Comparison of ENCODE assay signal across 8 cellular contexts in genomic region chr1:3910769-3911520, GRCh38. TPM values are rescaled to one million over a fixed set of nuclear protein-coding genes. Genes with fewer than 3 reads are reported as not detected.
A peak's percentile ranks its signal among the peaks of the same experiment; 100 is the strongest.
DNase-seq lines count a peak whose midpoint lies in the region; ATAC-seq and TF ChIP-seq lines count a peak whose summit lies in the region.

No MANE protein-coding gene starts in this region.

- no peak overlapping the region for H3K27ac ChIP-seq in neural progenitor cell
- H3K27ac ChIP-seq in stomach, result no peak overlapping the region

- peaks cover 12% of the 10 kb centered on the region for H3K27me3 Mint-ChIP-seq in neural progenitor cell (ENCODE audit: insufficient read depth, low read depth)

- no peak for TF ChIP-seq EP300 in stomach (IDR thresholded peaks at IDR 0.05)

- TF ChIP-seq POLR2A in stomach (IDR thresholded peaks at IDR 0.05), result no peak

- no peak overlapping the region for H3K9ac ChIP-seq in neural progenitor cell

- peak overlapping the region; percentile 58 for H3K4me2 ChIP-seq in neural progenitor cell

- no peaks in the 10 kb centered on the region for H4K20me1 ChIP-seq in neural progenitor cell (ENCODE audit: low read depth)

- intact Hi-C loops in stomach (cut with DNase I; ENCODE audit: low total_unique reads), result no loop called here

- WGBS in stomach, 5 donors, result 9 to 22% (median 12%) methylated on average over 6 to 33 of the region's 33 CpGs

- peak; percentile 49 for TF ChIP-seq CTCF in fibroblast of mammary gland (conservative IDR thresholded peaks at IDR 0.05; ENCODE audit: control insufficient read depth, insufficient read depth, low read depth, low read length)
- peak; percentile 85 for TF ChIP-seq CTCF in neural progenitor cell (IDR thresholded peaks at IDR 0.05)
- peak in 5 of 7 experiments; percentile 56 to 78 (median 65) for TF ChIP-seq CTCF in stomach (IDR thresholded peaks at IDR 0.05)

- no peaks in the 10 kb centered on the region for H3K36me3 ChIP-seq in neural progenitor cell
- no peaks in the 10 kb centered on the region for H3K36me3 ChIP-seq in stomach

- H3K36me3 Mint-ChIP-seq in neural progenitor cell, result no peaks in the 10 kb centered on the region

- ATAC-seq in HG03432 (IDR thresholded peaks at IDR 0.05; ENCODE audit: unreplicated experiment), result peak; percentile 62

- no peaks in the 10 kb centered on the region for H3K9me3 Mint-ChIP-seq in neural progenitor cell

- H3K9me3 ChIP-seq in neural progenitor cell (ENCODE audit: low read depth), result no peaks in the 10 kb centered on the region
- H3K9me3 ChIP-seq in stomach, result no peaks in the 10 kb centered on the region

- peaks cover 6% of the 10 kb centered on the region for H3K4me1 ChIP-seq in neural progenitor cell
- H3K4me1 ChIP-seq in stomach, result peaks cover 0 to 9% (median 8%) of the 10 kb centered on the region in 4 donors

- H3K79me2 ChIP-seq in neural progenitor cell (ENCODE audit: low read depth), result no peaks in the 10 kb centered on the region

- no peak overlapping the region for H3K27ac Mint-ChIP-seq in neural progenitor cell

- H3K4me1 Mint-ChIP-seq in neural progenitor cell, result peaks cover 49% of the 10 kb centered on the region

- H3F3A ChIP-seq in neural progenitor cell (ENCODE audit: low read depth), result no peaks in the 10 kb centered on the region

- H2AFZ ChIP-seq in neural progenitor cell (replicated peaks), result peak overlapping the region; percentile 81

- H3K27me3 ChIP-seq in neural progenitor cell (no peaks in the 10 kb centered on the region), stomach (peaks cover 0 to 51% (median 11%) of the 10 kb centered on the region in 3 donors)

- peak; percentile 77 for DNase-seq in DMS153 treated with DMSO at 0.1 percent for 48 hours (lab: John Stamatoyannopoulos, UW; ENCODE audit: unreplicated experiment)
- DNase-seq in NOMO-1 treated with dmso at 0.1 percent for 144 hours (lab: John Stamatoyannopoulos, UW; ENCODE audit: unreplicated experiment), result peak; percentile 25
- DNase-seq in activated T-cell treated with anti-CD3 and anti-CD28 coated beads, Interleukin-2, amount 50 U/mL, for 1 hour, result peak; percentile 80
- DNase-seq in fibroblast of mammary gland (ENCODE audit: low read depth), result peak; percentile 41
- peak; percentile 95 for DNase-seq in neural progenitor cell (ENCODE audit: low spot score)
- DNase-seq in stomach, result peak; percentile 83
- DNase-seq in A172 (ENCODE audit: low spot score), result no peak

- H3K4me3 ChIP-seq in fibroblast of mammary gland (ENCODE audit: control insufficient read depth, low read depth, low read length) (no peak overlapping the region), neural progenitor cell (no peak overlapping the region), stomach (no peak overlapping the region)

- H3K4me3 Mint-ChIP-seq in neural progenitor cell, result peak overlapping the region; percentile 43

RNA-seq across cellular contexts. Expression of gene C1orf174, which starts 10.9 kb away (rescaled TPM):
- total RNA-seq in neural progenitor cell (ENCODE audit: low replicate concordance) (31.3 and 36.5 TPM in 2 replicates), stomach (100 to 1,000 TPM in 1 of 5 donors, 10 to 100 TPM in 4; 17.3 to 124 (median 28.7) TPM)
- 10 to 100 TPM; 13.1 to 18.6 (median 13.5) TPM for polyA plus RNA-seq in stomach
- 23.3 and 28.6 TPM in 2 replicates for total RNA-seq in A172 (2014; rRNA removed; shearing (Covaris generic))

RNA-seq across cellular contexts. Expression of gene DFFB, which starts 53.7 kb away (rescaled TPM):
- total RNA-seq in neural progenitor cell (ENCODE audit: low replicate concordance), result 4.8 and 9.0 TPM in 2 replicates
- 1 to 10 TPM; 1.2 to 9.3 (median 5.0) TPM for total RNA-seq in stomach
- polyA plus RNA-seq in stomach, result 1 to 10 TPM; 3.7 to 5.2 (median 4.6) TPM
- 3.3 and 5.5 TPM in 2 replicates for total RNA-seq in A172 (2014; rRNA removed; shearing (Covaris generic))

RNA-seq across cellular contexts. Expression of gene CEP104, which starts 53.9 kb away (rescaled TPM):
- total RNA-seq in neural progenitor cell (ENCODE audit: low replicate concordance) (12.9 and 13.2 TPM in 2 replicates), stomach (100 to 1,000 TPM in 1 of 5 donors, 10 to 100 TPM in 4; 26.6 to 128 (median 35.5) TPM)
- polyA plus RNA-seq in stomach, result 10 to 100 TPM in 1 of 3 donors, 1 to 10 TPM in 2; 7.0 to 11.7 (median 9.6) TPM
- total RNA-seq in A172 (2014; rRNA removed; shearing (Covaris generic)), result 9.0 and 20.7 TPM in 2 replicates
